Comparison of ENCODE assay signal across 14 cellular contexts in genomic region chr10:30172096-30172495, GRCh38.
DNase-seq lines count a peak whose midpoint lies in the region; ATAC-seq and TF ChIP-seq lines count a peak whose summit lies in the region.
"Had no signal": no experiment of that assay in that cellular context is flagged by ENCODE, and none has a peak within 500 bp of the region (broad histone marks: within the 10 kb centered on the region; RNA-seq: fewer than 3 reads in every experiment).

No MANE protein-coding gene starts in this region.

- no peaks in the 10 kb centered on the region for H3K36me3 ChIP-seq in GM23248 (ENCODE audit: low read depth)
- H3K36me3 ChIP-seq in parathyroid adenoma (ENCODE audit: control insufficient read depth, insufficient read depth, low read length) = no peaks in the 10 kb centered on the region
- no peaks in the 10 kb centered on the region for H3K36me3 ChIP-seq in uterus
- H3K36me3 ChIP-seq: BE2C, HAP-1 had no signal

- H3K9ac ChIP-seq in GM23248 (peak overlapping the region; percentile 14; the same call in 1 of the 2 replicates), parathyroid adenoma (no peak overlapping the region)

- TF ChIP-seq CTCF in choroid plexus epithelial cell (conservative IDR thresholded peaks at IDR 0.05; ENCODE audit: low read depth, low read length) = no peak
- TF ChIP-seq CTCF in parathyroid adenoma (IDR thresholded peaks at IDR 0.05) = no peak
- no peak for TF ChIP-seq CTCF in uterus (IDR thresholded peaks at IDR 0.05)

- H3K4me1 ChIP-seq in GM23248 (ENCODE audit: insufficient read depth) (peaks cover 48% of the 10 kb centered on the region), parathyroid adenoma (peaks cover 26% of the 10 kb centered on the region), uterus (no peaks in the 10 kb centered on the region)
- H3K4me1 ChIP-seq: BE2C, HAP-1 had no signal

- in situ Hi-C loops in GM23248 (cut with MboI) = no loop called here

- DNase-seq in GM23248 (no peak), RPMI7951 (ENCODE audit: low read depth) (peak; percentile 30), choroid plexus epithelial cell (ENCODE audit: low read depth) (peak; percentile 36), uterus (no peak), NCI-H2196 treated with DMSO at 0.1 percent for 48 hours (lab: John Stamatoyannopoulos, UW; ENCODE audit: unreplicated experiment) (no peak)
- DNase-seq: BE2C; C1 segment of cervical spinal cord; CD4-positive, CD25-positive, alpha-beta regulatory T cell; CD8-positive, alpha-beta memory T cell; COR-L47; IMR-90 had no signal

- H4K20me1 ChIP-seq in GM23248 (ENCODE audit: insufficient read depth) = no peaks in the 10 kb centered on the region

- H3K9me2 ChIP-seq in GM23248 (ENCODE audit: insufficient read depth) = no peaks in the 10 kb centered on the region

- TF ChIP-seq POLR2A in uterus (IDR thresholded peaks at IDR 0.05) = no peak

- H3K9me3 ChIP-seq in GM23248 (ENCODE audit: low read depth) = no peaks in the 10 kb centered on the region
- no peaks in the 10 kb centered on the region for H3K9me3 ChIP-seq in parathyroid adenoma (ENCODE audit: control insufficient read depth, low read length)
- H3K9me3 ChIP-seq in uterus = no peaks in the 10 kb centered on the region
- H3K9me3 ChIP-seq: BE2C, HAP-1 had no signal

- H3K27me3 ChIP-seq in GM23248 (replicated peaks; ENCODE audit: insufficient read depth) = no peaks in the 10 kb centered on the region
- H3K27me3 ChIP-seq in parathyroid adenoma (ENCODE audit: control insufficient read depth, insufficient read depth, low read length) = no peaks in the 10 kb centered on the region
- no peaks in the 10 kb centered on the region for H3K27me3 ChIP-seq in uterus
- H3K27me3 ChIP-seq: BE2C had no signal

- WGBS in GM23248 (ENCODE audit: low coverage in 1 of 2, low lambda C conversion rate in 2 of 2, missing lambda C conversion rate in 2 of 2), 2 experiments = 91% methylated on average over 4 of the region's 4 CpGs

- peak overlapping the region; percentile 27; the same call in 1 of the 2 replicates for H2AFZ ChIP-seq in GM23248
- H2AFZ ChIP-seq in parathyroid adenoma = peak overlapping the region; percentile 81

- H3K27ac ChIP-seq in GM23248 (peak overlapping the region; percentile 38), parathyroid adenoma (peak overlapping the region; percentile 66), uterus (no peak overlapping the region)

- no peak for ATAC-seq in HG03135 (IDR thresholded peaks at IDR 0.05; ENCODE audit: unreplicated experiment)

- H3K79me2 ChIP-seq in GM23248 (ENCODE audit: insufficient read depth) (no peaks in the 10 kb centered on the region), parathyroid adenoma (no peaks in the 10 kb centered on the region)

- H3K4me2 ChIP-seq in GM23248 (ENCODE audit: unreplicated experiment) = no peak overlapping the region
- no peak overlapping the region for H3K4me2 ChIP-seq in parathyroid adenoma (ENCODE audit: low read length)

- intact Hi-C loops in uterus (cut with DNase I; ENCODE audit: low total_unique reads) = no loop called here

- H3F3A ChIP-seq in GM23248 (ENCODE audit: insufficient read depth) = peaks cover 26% of the 10 kb centered on the region

- no peak overlapping the region for H3K4me3 ChIP-seq in GM23248
- no peak overlapping the region for H3K4me3 ChIP-seq in choroid plexus epithelial cell (ENCODE audit: low read depth, low read length)
- H3K4me3 ChIP-seq in parathyroid adenoma (ENCODE audit: low read depth, low read length) = no peak overlapping the region
- no peak overlapping the region for H3K4me3 ChIP-seq in uterus
- H3K4me3 ChIP-seq: HAP-1 had no signal

Comparison
In these comparisons a context has a peak if more than half of its experiments do, and no peak if none do; other contexts are left out.
1. DNase-seq: peak in RPMI7951 (single experiment) and choroid plexus epithelial cell (single experiment); none in GM23248 (single experiment), uterus (0 of 2) and NCI-H2196 treated with DMSO at 0.1 percent for 48 hours (single experiment).
2. H3K27ac ChIP-seq: peak in GM23248 (single experiment) and parathyroid adenoma (single experiment); none in uterus (0 of 2).